Comparison of ENCODE assay signal across 16 cellular contexts in the genomic region with DNA sequence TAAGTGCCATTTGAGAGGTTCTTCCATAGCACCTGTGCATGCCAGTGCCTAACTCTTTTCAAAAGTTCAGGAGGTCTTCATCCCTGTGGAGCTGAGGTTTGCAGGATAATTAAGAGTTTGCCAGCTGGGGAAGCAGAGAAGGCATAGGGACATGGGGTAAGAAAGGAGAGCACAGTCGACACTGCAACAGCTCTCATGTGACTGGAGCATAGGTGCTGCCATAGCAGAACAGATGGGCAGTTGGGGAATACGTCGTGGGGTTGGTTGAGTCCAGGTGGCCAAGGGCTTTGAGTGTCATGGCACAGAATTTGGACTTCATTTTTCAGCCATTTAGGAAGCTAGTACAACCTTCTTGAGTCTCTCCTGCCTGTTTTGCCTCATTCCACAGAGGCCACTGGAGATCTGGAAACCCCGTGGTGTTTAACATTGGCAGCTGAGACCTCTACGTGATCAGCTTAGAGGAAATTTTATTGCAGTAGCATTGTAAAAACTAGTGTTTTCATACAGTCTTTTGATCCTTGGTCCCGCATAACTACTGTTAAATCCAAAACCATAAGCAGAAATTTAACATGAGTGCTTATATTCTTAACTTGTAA.
"Had no signal": no experiment of that assay in that cellular context is flagged by ENCODE, and none has a peak within 500 bp of the region (broad histone marks: within the 10 kb centered on the region; RNA-seq: fewer than 3 reads in every experiment).

No MANE protein-coding gene starts in this region.

- H3K27ac Mint-ChIP-seq: activated naive CD4-positive, alpha-beta T cell treated with anti-CD3 and anti-CD28 coated beads, Interleukin-2, amount 50 U/mL, for 24 hours; naive thymus-derived CD8-positive, alpha-beta T cell had no signal

- H3K27me3 ChIP-seq: brain microvascular endothelial cell, esophagus squamous epithelium, stomach had no signal

- H3K4me3 ChIP-seq: esophagus squamous epithelium, lung, mucosa of descending colon, stomach, thoracic aorta had no signal

- H3K4me1 Mint-ChIP-seq: naive thymus-derived CD8-positive, alpha-beta T cell had no signal

- H3K27me3 Mint-ChIP-seq: activated naive CD4-positive, alpha-beta T cell treated with anti-CD3 and anti-CD28 coated beads, Interleukin-2, amount 50 U/mL, for 24 hours had no signal

- H3K9me3 Mint-ChIP-seq: activated naive CD4-positive, alpha-beta T cell treated with anti-CD3 and anti-CD28 coated beads, Interleukin-2, amount 50 U/mL, for 24 hours; naive thymus-derived CD8-positive, alpha-beta T cell had no signal

- H3K36me3 ChIP-seq: esophagus squamous epithelium, stomach, thoracic aorta had no signal

- H3K9me3 ChIP-seq: esophagus squamous epithelium, mucosa of descending colon, stomach, thoracic aorta had no signal

- FAIRE-seq: TTC549, urothelium cell line had no signal

- H3K27ac ChIP-seq: brain microvascular endothelial cell, stomach had no signal

- H3K36me3 Mint-ChIP-seq: activated naive CD4-positive, alpha-beta T cell treated with anti-CD3 and anti-CD28 coated beads, Interleukin-2, amount 50 U/mL, for 24 hours; naive thymus-derived CD8-positive, alpha-beta T cell had no signal

- ATAC-seq: left cardiac atrium; mucosa of descending colon; naive thymus-derived CD8-positive, alpha-beta T cell had no signal

- H3K4me3 Mint-ChIP-seq: activated naive CD4-positive, alpha-beta T cell treated with anti-CD3 and anti-CD28 coated beads, Interleukin-2, amount 50 U/mL, for 24 hours; naive thymus-derived CD8-positive, alpha-beta T cell had no signal

- DNase-seq: activated CD4-positive, CD25-positive, alpha-beta regulatory T cell; amniotic stem cell; brain microvascular endothelial cell; esophagus squamous epithelium; foreskin fibroblast; left cardiac atrium; mucosa of descending colon; naive thymus-derived CD8-positive, alpha-beta T cell; stimulated activated CD4-positive, alpha-beta T cell treated with anti-CD3 and anti-CD28 coated beads, Interleukin-4, amount 100 ng/mL, for 4 hours; stomach; T-helper 2 cell had no signal
